Comparison of ENCODE assay signal across 14 cellular contexts in genomic region chr18:35171315-35171987, GRCh38.
DNase-seq lines count a peak whose midpoint lies in the region; ATAC-seq and TF ChIP-seq lines count a peak whose summit lies in the region.
"Had no signal": no experiment of that assay in that cellular context is flagged by ENCODE, and none has a peak within 500 bp of the region (broad histone marks: within the 10 kb centered on the region; RNA-seq: fewer than 3 reads in every experiment).

No MANE protein-coding gene starts in this region.

- H3K9me3 ChIP-seq in suprapubic skin (no peaks in the 10 kb centered on the region), A673 (ENCODE audit: low read depth, low read length, poor library complexity, severe bottlenecking) (no peaks in the 10 kb centered on the region)
- H3K9me3 ChIP-seq: upper lobe of left lung had no signal

- BruUV-seq in A673 (replicated peaks; lab: Mats Ljungman, UMichigan), result no TSS peak

- peaks cover 6% of the 10 kb centered on the region for H3K9me3 Mint-ChIP-seq in activated naive CD4-positive, alpha-beta T cell treated with anti-CD3 and anti-CD28 coated beads, Interleukin-2, amount 50 U/mL, for 24 hours
- H3K9me3 Mint-ChIP-seq in activated naive CD4-positive, alpha-beta T cell treated with anti-CD3 and anti-CD28 coated beads, Interleukin-2, amount 10 ng/mL, durations not matched to agents 7 days and 5 days, result peaks cover 8% of the 10 kb centered on the region
- peaks cover 4% of the 10 kb centered on the region for H3K9me3 Mint-ChIP-seq in activated naive CD8-positive, alpha-beta T cell treated with anti-CD3 and anti-CD28 coated beads for 36 hours

- H3K27ac ChIP-seq in suprapubic skin (peak overlapping the region; percentile 37), A673 (ENCODE audit: low read depth, low read length, poor library complexity, severe bottlenecking) (no peak overlapping the region)
- H3K27ac ChIP-seq: brain microvascular endothelial cell, upper lobe of left lung had no signal

- H3K27me3 ChIP-seq in suprapubic skin (no peaks in the 10 kb centered on the region), A673 (replicated peaks; ENCODE audit: insufficient read depth, low read depth, low read length, poor library complexity) (no peaks in the 10 kb centered on the region)
- H3K27me3 ChIP-seq: brain microvascular endothelial cell, upper lobe of left lung had no signal

- no peak overlapping the region for H3K4me3 ChIP-seq in suprapubic skin
- no peak overlapping the region for H3K4me3 ChIP-seq in A673 (ENCODE audit: low read depth, low read length, poor library complexity, severe bottlenecking)
- H3K4me3 ChIP-seq: upper lobe of left lung had no signal

- peaks cover 10% of the 10 kb centered on the region for H3K4me1 ChIP-seq in suprapubic skin
- H3K4me1 ChIP-seq in A673 (ENCODE audit: insufficient read depth, low read length, poor library complexity, severe bottlenecking), result no peaks in the 10 kb centered on the region

- ATAC-seq in omental fat pad (ENCODE audit: low FRiP score), result no peak

- H3K27ac Mint-ChIP-seq in activated naive CD4-positive, alpha-beta T cell treated with anti-CD3 and anti-CD28 coated beads, Interleukin-2, amount 50 U/mL, for 24 hours, result peak overlapping the region; percentile 86
- no peak overlapping the region for H3K27ac Mint-ChIP-seq in activated naive CD4-positive, alpha-beta T cell treated with anti-CD3 and anti-CD28 coated beads, Interleukin-2, amount 10 ng/mL, durations not matched to agents 7 days and 5 days
- H3K27ac Mint-ChIP-seq in activated naive CD8-positive, alpha-beta T cell treated with anti-CD3 and anti-CD28 coated beads for 36 hours, result peak overlapping the region; percentile 63
- H3K27ac Mint-ChIP-seq: B cell, progenitor cell of endocrine pancreas had no signal

- intact Hi-C loops in A673 (cut with micrococcal nuclease; ENCODE audit: unreplicated experiment), result no loop called here

- no peaks in the 10 kb centered on the region for H3K27me3 Mint-ChIP-seq in activated naive CD4-positive, alpha-beta T cell treated with anti-CD3 and anti-CD28 coated beads, Interleukin-2, amount 50 U/mL, for 24 hours
- H3K27me3 Mint-ChIP-seq in activated naive CD4-positive, alpha-beta T cell treated with anti-CD3 and anti-CD28 coated beads, Interleukin-2, amount 10 ng/mL, durations not matched to agents 7 days and 5 days, result no peaks in the 10 kb centered on the region
- no peaks in the 10 kb centered on the region for H3K27me3 Mint-ChIP-seq in activated naive CD8-positive, alpha-beta T cell treated with anti-CD3 and anti-CD28 coated beads for 36 hours
- H3K27me3 Mint-ChIP-seq: B cell, progenitor cell of endocrine pancreas had no signal

- TF ChIP-seq EP300 in suprapubic skin (IDR thresholded peaks at IDR 0.05), result no peak

- H3K36me3 ChIP-seq in suprapubic skin (no peaks in the 10 kb centered on the region), A673 (ENCODE audit: insufficient read depth, low read length, poor library complexity, severe bottlenecking) (no peaks in the 10 kb centered on the region)
- H3K36me3 ChIP-seq: brain microvascular endothelial cell, upper lobe of left lung had no signal

- WGBS in suprapubic skin, result 28% methylated on average over 5 of the region's 5 CpGs

- POLR2A ChIA-PET in A673 (lab: Charles Lee; ENCODE audit: low non-redundant PET), result no interaction called here

- no peak for DNase-seq in activated naive CD4-positive, alpha-beta T cell treated with anti-CD3 and anti-CD28 coated beads, Interleukin-2, amount 10 ng/mL, durations not matched to agents 7 days and 5 days
- DNase-seq in activated naive CD8-positive, alpha-beta T cell treated with anti-CD3 and anti-CD28 coated beads for 36 hours, result no peak
- peak; percentile 62 for DNase-seq in kidney tubule cell (ENCODE audit: low spot score)
- no peak for DNase-seq in suprapubic skin (ENCODE audit: low spot score in 2 of 2)
- DNase-seq in omental fat pad (ENCODE audit: low spot score), result no peak
- DNase-seq in A673 (ENCODE audit: low spot score), result no peak
- no peak for DNase-seq in glomerular visceral epithelial cell (ENCODE audit: extremely low spot score)
- DNase-seq: activated CD4-positive, alpha-beta T cell treated with anti-CD3 and anti-CD28 coated beads for 48 hours; brain microvascular endothelial cell; NCI-H1092 had no signal

- peaks cover 3% of the 10 kb centered on the region for H3K36me3 Mint-ChIP-seq in activated naive CD4-positive, alpha-beta T cell treated with anti-CD3 and anti-CD28 coated beads, Interleukin-2, amount 50 U/mL, for 24 hours
- H3K36me3 Mint-ChIP-seq in activated naive CD4-positive, alpha-beta T cell treated with anti-CD3 and anti-CD28 coated beads, Interleukin-2, amount 10 ng/mL, durations not matched to agents 7 days and 5 days, result no peaks in the 10 kb centered on the region
- no peaks in the 10 kb centered on the region for H3K36me3 Mint-ChIP-seq in activated naive CD8-positive, alpha-beta T cell treated with anti-CD3 and anti-CD28 coated beads for 36 hours

- no peak for TF ChIP-seq POLR2A in suprapubic skin (IDR thresholded peaks at IDR 0.05)

- H3K4me3 Mint-ChIP-seq in activated naive CD4-positive, alpha-beta T cell treated with anti-CD3 and anti-CD28 coated beads, Interleukin-2, amount 50 U/mL, for 24 hours, result peak overlapping the region; percentile 36
- no peak overlapping the region for H3K4me3 Mint-ChIP-seq in activated naive CD4-positive, alpha-beta T cell treated with anti-CD3 and anti-CD28 coated beads, Interleukin-2, amount 10 ng/mL, durations not matched to agents 7 days and 5 days
- no peak overlapping the region for H3K4me3 Mint-ChIP-seq in activated naive CD8-positive, alpha-beta T cell treated with anti-CD3 and anti-CD28 coated beads for 36 hours
- H3K4me3 Mint-ChIP-seq: B cell had no signal

- H3K4me1 Mint-ChIP-seq in activated naive CD4-positive, alpha-beta T cell treated with anti-CD3 and anti-CD28 coated beads, Interleukin-2, amount 50 U/mL, for 24 hours, result peaks cover 39% of the 10 kb centered on the region
- peaks cover 9% of the 10 kb centered on the region for H3K4me1 Mint-ChIP-seq in activated naive CD4-positive, alpha-beta T cell treated with anti-CD3 and anti-CD28 coated beads, Interleukin-2, amount 10 ng/mL, durations not matched to agents 7 days and 5 days
- peaks cover 15% of the 10 kb centered on the region for H3K4me1 Mint-ChIP-seq in activated naive CD8-positive, alpha-beta T cell treated with anti-CD3 and anti-CD28 coated beads for 36 hours

- CTCF ChIA-PET in activated naive CD4-positive, alpha-beta T cell treated with anti-CD3 and anti-CD28 coated beads, Interleukin-2, amount 10 ng/mL, durations not matched to agents 7 days and 5 days (lab: Charles Lee), result interaction anchor here (1.0 to 1.4 kb wide), 2 partner anchors 9 to 11 kb away, joined by 4 to 5 read pairs; no protein-coding TSS in a partner anchor
- CTCF ChIA-PET in A673 (lab: Charles Lee), result no interaction called here

- TF ChIP-seq CTCF in suprapubic skin (IDR thresholded peaks at IDR 0.05) (no peak), omental fat pad (IDR thresholded peaks at IDR 0.05) (no peak), A673 (conservative IDR thresholded peaks at IDR 0.05; ENCODE audit: low read depth, low read length) (no peak)
